ENCODE assay signal across 14 cellular contexts in the genomic region with DNA sequence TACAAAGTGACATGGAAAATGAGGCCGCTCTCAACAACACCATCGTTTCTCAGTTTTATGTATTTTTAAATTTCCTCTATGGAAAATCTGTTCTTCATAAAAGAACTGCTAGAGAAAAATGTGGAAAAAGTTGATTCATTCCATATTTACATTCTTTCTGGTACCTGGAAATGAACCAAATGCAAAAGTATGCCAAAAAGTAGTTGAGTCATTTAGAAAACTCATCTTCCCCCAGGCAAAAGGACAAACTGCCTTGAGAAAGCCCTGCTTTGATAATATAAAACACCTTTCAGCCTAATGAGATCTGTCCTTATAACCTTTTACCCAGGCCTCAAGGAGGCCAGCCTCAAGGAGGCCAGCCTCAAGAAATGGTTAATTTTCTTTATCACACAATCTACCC.
DNase-seq lines count a peak whose midpoint lies in the region; ATAC-seq and TF ChIP-seq lines count a peak whose summit lies in the region.
"Had no signal": no experiment of that assay in that cellular context is flagged by ENCODE, and none has a peak within 500 bp of the region (broad histone marks: within the 10 kb centered on the region; RNA-seq: fewer than 3 reads in every experiment).

No MANE protein-coding gene starts in this region.

- H4K8ac ChIP-seq in IMR-90 (ENCODE audit: low read depth in 2 of 2, low read length in 2 of 2): peak overlapping the region; percentile 38 to 41; a peak in 1 of 4 replicates

- peak overlapping the region; percentile 68; the same call in 1 of the 2 replicates for H3K27ac ChIP-seq in IMR-90 (ENCODE audit: insufficient read depth, low read length)
- H3K27ac ChIP-seq in body of pancreas: no peak overlapping the region
- H3K27ac ChIP-seq in vagina: no peak overlapping the region
- H3K27ac ChIP-seq: BLaER1 treated with 17β-estradiol and CSF1 and Interleukin-3, amounts not matched to agents 10 nM and 100 nM; neutrophil had no signal

- 0 out of 2 replicates have a peak overlapping the region, but pooled peaks have one; percentile 81 for H2AK5ac ChIP-seq in IMR-90 (ENCODE audit: low read depth, low read length)

- CTCF ChIA-PET in IMR-90 (lab: Yijun Ruan, JAX) (interaction anchor here (0.8 kb wide), 1 partner anchor 750 kb away, joined by 3 read pairs; no protein-coding TSS in a partner anchor), Caco-2 (lab: Charles Lee) (no interaction called here)

- H3K36me3 Mint-ChIP-seq in chondrocyte (ENCODE audit: low read depth): no peaks in the 10 kb centered on the region
- no peaks in the 10 kb centered on the region for H3K36me3 Mint-ChIP-seq in mesothelial cell of epicardium
- no peaks in the 10 kb centered on the region for H3K36me3 Mint-ChIP-seq in Caco-2 (ENCODE audit: insufficient read depth, unreplicated experiment)
- no peaks in the 10 kb centered on the region for H3K36me3 Mint-ChIP-seq in T-helper 2 cell treated with Interferon-gamma antibody and Interleukin-4, amounts not matched to agents 5 μg/mL and 100 μg/mL, for 36 hours (ENCODE audit: low read depth)
- H3K36me3 Mint-ChIP-seq: activated CD4-positive, alpha-beta memory T cell treated with anti-CD3 and anti-CD28 coated beads for 36 hours had no signal

- 0 out of 2 replicates have a peak overlapping the region, but pooled peaks have one; percentile 26 for H3K14ac ChIP-seq in IMR-90 (replicated peaks; ENCODE audit: low read depth, low read length)

- TF ChIP-seq POLR2A in IMR-90 (IDR thresholded peaks at IDR 0.05; ENCODE audit: low read depth, low read length) (no peak), body of pancreas (IDR thresholded peaks at IDR 0.05) (no peak), vagina (IDR thresholded peaks at IDR 0.05) (no peak)

- peak overlapping the region; percentile 48; the same call in 1 of the 2 replicates for H3K56ac ChIP-seq in IMR-90 (ENCODE audit: extremely low read depth, insufficient read depth, low read length)

- H3K4me1 ChIP-seq in IMR-90 (ENCODE audit: control insufficient read depth, insufficient read depth, low read length) (peaks cover 12% of the 10 kb centered on the region), body of pancreas (no peaks in the 10 kb centered on the region), Caco-2 (no peaks in the 10 kb centered on the region), vagina (peaks cover 21% of the 10 kb centered on the region)
- H3K4me1 ChIP-seq: BLaER1 treated with 17β-estradiol and CSF1 and Interleukin-3, amounts not matched to agents 10 nM and 100 nM had no signal

- no peak overlapping the region for H3K9ac ChIP-seq in IMR-90 (ENCODE audit: low read depth, low read length)
- H3K9ac ChIP-seq: BLaER1 treated with 17β-estradiol and CSF1 and Interleukin-3, amounts not matched to agents 10 nM and 100 nM had no signal

- in situ Hi-C loops in IMR-90 (cut with MboI; ENCODE audit: low sequenced_read_pairs): no loop called here

- ATAC-seq in IMR-90 (ENCODE audit: low read depth) (peak; percentile 11), body of pancreas (no peak)
- ATAC-seq: T-helper 17 cell had no signal

- H4K20me1 ChIP-seq in IMR-90 (ENCODE audit: insufficient read depth, low read length): no peaks in the 10 kb centered on the region
- H4K20me1 ChIP-seq: BLaER1 treated with 17β-estradiol and CSF1 and Interleukin-3, amounts not matched to agents 10 nM and 100 nM had no signal

- H3K4me3 Mint-ChIP-seq in chondrocyte (ENCODE audit: unreplicated experiment) (no peak overlapping the region), mesothelial cell of epicardium (no peak overlapping the region), Caco-2 (ENCODE audit: unreplicated experiment) (no peak overlapping the region)
- H3K4me3 Mint-ChIP-seq in T-helper 2 cell treated with Interferon-gamma antibody and Interleukin-4, amounts not matched to agents 5 μg/mL and 100 μg/mL, for 36 hours: no peak overlapping the region
- H3K4me3 Mint-ChIP-seq: activated CD4-positive, alpha-beta memory T cell treated with anti-CD3 and anti-CD28 coated beads for 36 hours; T-helper 17 cell had no signal

- H3K9me3 Mint-ChIP-seq in chondrocyte (ENCODE audit: low read depth) (no peaks in the 10 kb centered on the region), mesothelial cell of epicardium (peaks cover 4% of the 10 kb centered on the region), Caco-2 (ENCODE audit: unreplicated experiment) (peaks cover 10% of the 10 kb centered on the region)
- no peaks in the 10 kb centered on the region for H3K9me3 Mint-ChIP-seq in T-helper 2 cell treated with Interferon-gamma antibody and Interleukin-4, amounts not matched to agents 5 μg/mL and 100 μg/mL, for 36 hours

- H3K4me2 ChIP-seq in IMR-90 (ENCODE audit: low read depth, low read length): peak overlapping the region; percentile 61; the same call in 1 of the 2 replicates
- H3K4me2 ChIP-seq: BLaER1 treated with 17β-estradiol and CSF1 and Interleukin-3, amounts not matched to agents 10 nM and 100 nM had no signal

- H4K5ac ChIP-seq in IMR-90 (ENCODE audit: low read depth, low read length): peak overlapping the region; percentile 67; the same call in 1 of the 2 replicates

- peak overlapping the region; percentile 67; the same call in 1 of the 2 replicates for H3K4ac ChIP-seq in IMR-90 (ENCODE audit: low read depth, low read length)

- dilution Hi-C loops in IMR-90 (cut with HindIII; ENCODE audit: low sequenced_read_pairs, unreplicated experiment): no loop called here

- no peaks in the 10 kb centered on the region for H3K27me3 ChIP-seq in IMR-90 (ENCODE audit: control insufficient read depth, insufficient read depth, low read length)
- H3K27me3 ChIP-seq in body of pancreas: no peaks in the 10 kb centered on the region
- H3K27me3 ChIP-seq in Caco-2 (replicated peaks; ENCODE audit: control insufficient read depth, insufficient read depth, low read length): no peaks in the 10 kb centered on the region
- H3K27me3 ChIP-seq in vagina: no peaks in the 10 kb centered on the region
- H3K27me3 ChIP-seq: BLaER1 treated with 17β-estradiol and CSF1 and Interleukin-3, amounts not matched to agents 10 nM and 100 nM; neutrophil had no signal

- H2BK120ac ChIP-seq in IMR-90 (ENCODE audit: low read depth, low read length): peak overlapping the region; percentile 91

- peak overlapping the region; percentile 55; the same call in 1 of the 3 replicates for H2BK15ac ChIP-seq in IMR-90 (ENCODE audit: low read depth, low read length)

- peaks cover 34% of the 10 kb centered on the region for H3K4me1 Mint-ChIP-seq in chondrocyte (ENCODE audit: low read depth)
- peaks cover 16% of the 10 kb centered on the region for H3K4me1 Mint-ChIP-seq in mesothelial cell of epicardium
- no peaks in the 10 kb centered on the region for H3K4me1 Mint-ChIP-seq in Caco-2 (ENCODE audit: low read depth, unreplicated experiment)
- no peaks in the 10 kb centered on the region for H3K4me1 Mint-ChIP-seq in T-helper 2 cell treated with Interferon-gamma antibody and Interleukin-4, amounts not matched to agents 5 μg/mL and 100 μg/mL, for 36 hours (ENCODE audit: low read depth)
- H3K4me1 Mint-ChIP-seq: T-helper 17 cell had no signal

- no peaks in the 10 kb centered on the region for H3K36me3 ChIP-seq in IMR-90 (ENCODE audit: control insufficient read depth, insufficient read depth, low read length)
- H3K36me3 ChIP-seq in body of pancreas (replicated peaks in 1 of 2; ENCODE audit: insufficient read depth in 1 of 2, low read depth in 2 of 2): no peaks in the 10 kb centered on the region
- H3K36me3 ChIP-seq in Caco-2 (ENCODE audit: control insufficient read depth, insufficient read depth, low read length): no peaks in the 10 kb centered on the region
- no peaks in the 10 kb centered on the region for H3K36me3 ChIP-seq in vagina
- H3K36me3 ChIP-seq: BLaER1 treated with 17β-estradiol and CSF1 and Interleukin-3, amounts not matched to agents 10 nM and 100 nM; neutrophil had no signal

- POLR2A ChIA-PET in IMR-90 (lab: Charles Lee; ENCODE audit: unreplicated experiment): no interaction called here
- POLR2A ChIA-PET in Caco-2 (lab: Charles Lee): no interaction called here

- no peak overlapping the region for H3K23ac ChIP-seq in IMR-90 (ENCODE audit: low read depth, low read length)

- H3K9me1 ChIP-seq in IMR-90 (ENCODE audit: insufficient read depth, low read length): 0 out of 2 replicates have a peak, but pooled peaks cover 4% of the 10 kb centered on the region

- H3K27ac Mint-ChIP-seq in chondrocyte (ENCODE audit: unreplicated experiment) (peak overlapping the region; percentile 45), mesothelial cell of epicardium (peak overlapping the region; percentile 32), Caco-2 (ENCODE audit: unreplicated experiment) (no peak overlapping the region)
- H3K27ac Mint-ChIP-seq in T-helper 2 cell treated with Interferon-gamma antibody and Interleukin-4, amounts not matched to agents 5 μg/mL and 100 μg/mL, for 36 hours: no peak overlapping the region
- H3K27ac Mint-ChIP-seq: activated CD4-positive, alpha-beta memory T cell treated with anti-CD3 and anti-CD28 coated beads for 36 hours; T-helper 17 cell had no signal

- H3K27me3 Mint-ChIP-seq in chondrocyte (ENCODE audit: low read depth) (no peaks in the 10 kb centered on the region), mesothelial cell of epicardium (ENCODE audit: low read depth) (no peaks in the 10 kb centered on the region), Caco-2 (ENCODE audit: insufficient read depth, unreplicated experiment) (peaks cover 8% of the 10 kb centered on the region)
- H3K27me3 Mint-ChIP-seq in T-helper 2 cell treated with Interferon-gamma antibody and Interleukin-4, amounts not matched to agents 5 μg/mL and 100 μg/mL, for 36 hours (ENCODE audit: low read depth): no peaks in the 10 kb centered on the region
- H3K27me3 Mint-ChIP-seq: activated CD4-positive, alpha-beta memory T cell treated with anti-CD3 and anti-CD28 coated beads for 36 hours; T-helper 17 cell had no signal

- DNase-seq in AG08396 (ENCODE audit: low spot score) (peak; percentile 34), IMR-90 (peak; percentile 86), chondrocyte (ENCODE audit: low spot score) (no peak), mesothelial cell of epicardium (ENCODE audit: low spot score in 2 of 2, unreplicated experiment in 2 of 2) (no peak), body of pancreas (no peak), Caco-2 (no peak), vagina (ENCODE audit: extremely low spot score in 2 of 2) (no peak)
- DNase-seq in T-helper 2 cell treated with Interferon-gamma antibody and Interleukin-4, amounts not matched to agents 5 μg/mL and 100 μg/mL, for 36 hours (ENCODE audit: low spot score): no peak
- DNase-seq: activated CD4-positive, alpha-beta memory T cell treated with anti-CD3 and anti-CD28 coated beads for 36 hours; activated effector memory CD4-positive, alpha-beta T cell treated with Interleukin-2 at 50 U/mL for 16 hours; glutamatergic neuron; T-helper 17 cell had no signal

- TF ChIP-seq CTCF in IMR-90 (conservative IDR thresholded peaks at IDR 0.05; ENCODE audit: low read depth, low read length): no peak
- no peak for TF ChIP-seq CTCF in chondrocyte (IDR thresholded peaks at IDR 0.05)
- no peak for TF ChIP-seq CTCF in mesothelial cell of epicardium (IDR thresholded peaks at IDR 0.05; ENCODE audit: unreplicated experiment)
- no peak for TF ChIP-seq CTCF in body of pancreas (IDR thresholded peaks at IDR 0.05)
- TF ChIP-seq CTCF in Caco-2 (IDR thresholded peaks at IDR 0.05; ENCODE audit: insufficient read depth in 1 of 2, low read depth in 1 of 2, low read length in 1 of 2, severe bottlenecking in 1 of 2, unreplicated experiment in 1 of 2): no peak
- TF ChIP-seq CTCF in vagina (IDR thresholded peaks at IDR 0.05): no peak

- TF ChIP-seq RAD21 in IMR-90 (IDR thresholded peaks at IDR 0.05; ENCODE audit: low read length): no peak

- H2AK9ac ChIP-seq in IMR-90 (replicated peaks; ENCODE audit: low read depth, low read length, poor library complexity): no peak overlapping the region

- WGBS in IMR-90 (ENCODE audit: extremely low coverage in 2 of 2, insufficient read length in 1 of 2), 2 experiments: no CpG with 5 or more reads among the region's 2 CpGs
- WGBS in body of pancreas, 2 donors: 69 to 73% methylated on average over 2 of the region's 2 CpGs

- H3K4me3 ChIP-seq in IMR-90 (ENCODE audit: insufficient read depth, low read depth, low read length): no peak overlapping the region
- H3K4me3 ChIP-seq in body of pancreas: no peak overlapping the region
- no peak overlapping the region for H3K4me3 ChIP-seq in Caco-2 (ENCODE audit: low read depth, low read length)
- H3K4me3 ChIP-seq in vagina: no peak overlapping the region
- H3K4me3 ChIP-seq: BLaER1 treated with 17β-estradiol and CSF1 and Interleukin-3, amounts not matched to agents 10 nM and 100 nM had no signal

- H4K91ac ChIP-seq in IMR-90 (ENCODE audit: insufficient read depth, low read depth, low read length): peak overlapping the region; percentile 83; the same call in 1 of the 2 replicates

- H3K9me3 ChIP-seq in IMR-90 (ENCODE audit: control insufficient read depth, insufficient read depth, low read length): no peaks in the 10 kb centered on the region
- H3K9me3 ChIP-seq in body of pancreas: no peaks in the 10 kb centered on the region
- H3K9me3 ChIP-seq in Caco-2: no peaks in the 10 kb centered on the region
- no peaks in the 10 kb centered on the region for H3K9me3 ChIP-seq in vagina
- H3K9me3 ChIP-seq: BLaER1 treated with 17β-estradiol and CSF1 and Interleukin-3, amounts not matched to agents 10 nM and 100 nM; neutrophil had no signal

- H2BK20ac ChIP-seq in IMR-90 (ENCODE audit: low read depth, low read length): peak overlapping the region; percentile 85; the same call in 1 of the 2 replicates

- no peak overlapping the region for H2AFZ ChIP-seq in IMR-90 (replicated peaks; ENCODE audit: low read length, poor library complexity)

- intact Hi-C loops in IMR-90 (cut with micrococcal nuclease): loop anchor here (5.0 kb wide), 1 partner anchor 259 kb away; no protein-coding TSS in a partner anchor
- intact Hi-C loops in body of pancreas (cut with DNase I): no loop called here
- intact Hi-C loops in Caco-2 (cut with micrococcal nuclease; ENCODE audit: unreplicated experiment): no loop called here
- intact Hi-C loops in vagina (cut with DNase I): no loop called here

- H3K18ac ChIP-seq in IMR-90 (ENCODE audit: low read depth, low read length): peak overlapping the region; percentile 53; the same call in 1 of the 2 replicates

- no peaks in the 10 kb centered on the region for H3K79me1 ChIP-seq in IMR-90 (ENCODE audit: low read depth in 1 of 2, low read length in 2 of 2)

- no TSS peak for BruUV-seq in IMR-90 (replicated peaks; lab: Mats Ljungman, UMichigan)
- no TSS peak for BruUV-seq in Caco-2 (replicated peaks; lab: Mats Ljungman, UMichigan)

- H2BK5ac ChIP-seq in IMR-90 (ENCODE audit: low read depth, low read length, poor library complexity, severe bottlenecking): peak overlapping the region; percentile 66

Comparison
In these comparisons a context has a peak if more than half of its experiments do, and no peak if none do; other contexts are left out.
1. DNase-seq: peak in AG08396 (single experiment) and IMR-90 (single experiment); none in chondrocyte (single experiment), mesothelial cell of epicardium (0 of 2), body of pancreas (0 of 4), Caco-2 (0 of 2), vagina (0 of 2) and T-helper 2 cell treated with Interferon-gamma antibody and Interleukin-4, amounts not matched to agents 5 μg/mL and 100 μg/mL, for 36 hours (single experiment).
2. H3K27ac Mint-ChIP-seq: peak in chondrocyte (single experiment) and mesothelial cell of epicardium (single experiment); none in Caco-2 (single experiment) and T-helper 2 cell treated with Interferon-gamma antibody and Interleukin-4, amounts not matched to agents 5 μg/mL and 100 μg/mL, for 36 hours (single experiment).